1 cellular context compared by ENCODE assay signal in the genomic region with DNA sequence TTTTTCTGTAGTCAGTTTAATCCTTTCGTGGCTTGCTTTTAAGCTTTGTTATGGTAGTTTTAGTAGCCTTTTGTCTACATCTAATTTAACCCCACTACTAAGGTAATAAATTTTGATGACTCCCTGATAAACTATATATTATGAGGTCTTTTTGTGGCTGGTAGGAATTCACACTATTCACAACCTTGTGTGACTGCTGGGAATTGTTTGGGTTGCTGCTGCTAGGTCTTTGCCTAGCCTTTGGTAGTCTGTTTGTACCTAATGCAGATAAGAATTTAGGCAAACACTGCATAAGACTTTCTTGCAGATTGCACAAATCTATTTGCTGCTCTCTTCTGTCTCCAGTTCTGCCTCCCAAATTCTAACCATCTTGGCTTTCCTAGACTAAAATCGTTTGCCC.
TF ChIP-seq lines count a peak whose summit lies in the region.

No MANE protein-coding gene starts in this region.

TF ChIP-seq in HepG2, 621 proteins besides CTCF, POLR2A, EP300 and RAD21:
- no peak for TF ChIP-seq ARNTL (CRISPR knock-in tag; IDR thresholded peaks at IDR 0.05)
- no peak for TF ChIP-seq SP1 (IDR thresholded peaks at IDR 0.05)
- no peak for TF ChIP-seq SP1 (CRISPR knock-in tag; IDR thresholded peaks at IDR 0.05)
- no peak for TF ChIP-seq HNRNPUL1 (IDR thresholded peaks at IDR 0.05; ENCODE audit: low read depth, low read length)
- TF ChIP-seq PHF8 (CRISPR knock-in tag; IDR thresholded peaks at IDR 0.05): no peak
- TF ChIP-seq TOPORS (CRISPR knock-in tag; IDR thresholded peaks at IDR 0.05): no peak
- TF ChIP-seq ZNF484 (CRISPR knock-in tag; IDR thresholded peaks at IDR 0.05; ENCODE audit: borderline replicate concordance, low read depth): no peak
- TF ChIP-seq, protein P1, sequence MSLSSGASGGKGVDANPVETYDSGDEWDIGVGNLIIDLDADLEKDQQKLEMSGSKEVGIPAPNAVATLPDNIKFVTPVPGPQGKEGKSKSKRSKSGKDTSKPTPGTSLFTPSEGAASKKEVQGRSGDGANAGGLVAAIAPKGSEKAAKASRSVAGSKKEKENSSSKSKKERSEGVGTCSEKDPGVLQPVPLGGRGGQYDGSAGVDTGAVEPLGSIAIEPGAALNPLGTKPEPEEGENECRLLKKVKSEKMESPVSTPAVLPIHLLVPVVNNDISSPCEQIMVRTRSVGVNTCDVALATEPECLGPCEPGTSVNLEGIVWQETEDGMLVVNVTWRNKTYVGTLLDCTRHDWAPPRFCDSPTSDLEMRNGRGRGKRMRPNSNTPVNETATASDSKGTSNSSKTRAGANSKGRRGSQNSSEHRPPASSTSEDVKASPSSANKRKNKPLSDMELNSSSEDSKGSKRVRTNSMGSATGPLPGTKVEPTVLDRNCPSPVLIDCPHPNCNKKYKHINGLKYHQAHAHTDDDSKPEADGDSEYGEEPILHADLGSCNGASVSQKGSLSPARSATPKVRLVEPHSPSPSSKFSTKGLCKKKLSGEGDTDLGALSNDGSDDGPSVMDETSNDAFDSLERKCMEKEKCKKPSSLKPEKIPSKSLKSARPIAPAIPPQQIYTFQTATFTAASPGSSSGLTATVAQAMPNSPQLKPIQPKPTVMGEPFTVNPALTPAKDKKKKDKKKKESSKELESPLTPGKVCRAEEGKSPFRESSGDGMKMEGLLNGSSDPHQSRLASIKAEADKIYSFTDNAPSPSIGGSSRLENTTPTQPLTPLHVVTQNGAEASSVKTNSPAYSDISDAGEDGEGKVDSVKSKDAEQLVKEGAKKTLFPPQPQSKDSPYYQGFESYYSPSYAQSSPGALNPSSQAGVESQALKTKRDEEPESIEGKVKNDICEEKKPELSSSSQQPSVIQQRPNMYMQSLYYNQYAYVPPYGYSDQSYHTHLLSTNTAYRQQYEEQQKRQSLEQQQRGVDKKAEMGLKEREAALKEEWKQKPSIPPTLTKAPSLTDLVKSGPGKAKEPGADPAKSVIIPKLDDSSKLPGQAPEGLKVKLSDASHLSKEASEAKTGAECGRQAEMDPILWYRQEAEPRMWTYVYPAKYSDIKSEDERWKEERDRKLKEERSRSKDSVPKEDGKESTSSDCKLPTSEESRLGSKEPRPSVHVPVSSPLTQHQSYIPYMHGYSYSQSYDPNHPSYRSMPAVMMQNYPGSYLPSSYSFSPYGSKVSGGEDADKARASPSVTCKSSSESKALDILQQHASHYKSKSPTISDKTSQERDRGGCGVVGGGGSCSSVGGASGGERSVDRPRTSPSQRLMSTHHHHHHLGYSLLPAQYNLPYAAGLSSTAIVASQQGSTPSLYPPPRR (CRISPR knock-in tag; IDR thresholded peaks at IDR 0.05; ENCODE audit: borderline replicate concordance): no peak
- TF ChIP-seq, protein P2, sequence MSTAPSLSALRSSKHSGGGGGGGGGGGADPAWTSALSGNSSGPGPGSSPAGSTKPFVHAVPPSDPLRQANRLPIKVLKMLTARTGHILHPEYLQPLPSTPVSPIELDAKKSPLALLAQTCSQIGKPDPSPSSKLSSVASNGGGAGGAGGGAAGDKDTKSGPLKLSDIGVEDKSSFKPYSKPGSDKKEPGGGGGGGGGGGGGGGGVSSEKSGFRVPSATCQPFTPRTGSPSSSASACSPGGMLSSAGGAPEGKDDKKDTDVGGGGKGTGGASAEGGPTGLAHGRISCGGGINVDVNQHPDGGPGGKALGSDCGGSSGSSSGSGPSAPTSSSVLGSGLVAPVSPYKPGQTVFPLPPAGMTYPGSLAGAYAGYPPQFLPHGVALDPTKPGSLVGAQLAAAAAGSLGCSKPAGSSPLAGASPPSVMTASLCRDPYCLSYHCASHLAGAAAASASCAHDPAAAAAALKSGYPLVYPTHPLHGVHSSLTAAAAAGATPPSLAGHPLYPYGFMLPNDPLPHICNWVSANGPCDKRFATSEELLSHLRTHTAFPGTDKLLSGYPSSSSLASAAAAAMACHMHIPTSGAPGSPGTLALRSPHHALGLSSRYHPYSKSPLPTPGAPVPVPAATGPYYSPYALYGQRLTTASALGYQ (CRISPR knock-in tag; IDR thresholded peaks at IDR 0.05): no peak
- TF ChIP-seq ZNF713 (CRISPR knock-in tag; IDR thresholded peaks at IDR 0.05): no peak
- no peak for TF ChIP-seq ZNF773 (CRISPR knock-in tag; IDR thresholded peaks at IDR 0.05; ENCODE audit: borderline replicate concordance)
- TF ChIP-seq, protein P3, sequence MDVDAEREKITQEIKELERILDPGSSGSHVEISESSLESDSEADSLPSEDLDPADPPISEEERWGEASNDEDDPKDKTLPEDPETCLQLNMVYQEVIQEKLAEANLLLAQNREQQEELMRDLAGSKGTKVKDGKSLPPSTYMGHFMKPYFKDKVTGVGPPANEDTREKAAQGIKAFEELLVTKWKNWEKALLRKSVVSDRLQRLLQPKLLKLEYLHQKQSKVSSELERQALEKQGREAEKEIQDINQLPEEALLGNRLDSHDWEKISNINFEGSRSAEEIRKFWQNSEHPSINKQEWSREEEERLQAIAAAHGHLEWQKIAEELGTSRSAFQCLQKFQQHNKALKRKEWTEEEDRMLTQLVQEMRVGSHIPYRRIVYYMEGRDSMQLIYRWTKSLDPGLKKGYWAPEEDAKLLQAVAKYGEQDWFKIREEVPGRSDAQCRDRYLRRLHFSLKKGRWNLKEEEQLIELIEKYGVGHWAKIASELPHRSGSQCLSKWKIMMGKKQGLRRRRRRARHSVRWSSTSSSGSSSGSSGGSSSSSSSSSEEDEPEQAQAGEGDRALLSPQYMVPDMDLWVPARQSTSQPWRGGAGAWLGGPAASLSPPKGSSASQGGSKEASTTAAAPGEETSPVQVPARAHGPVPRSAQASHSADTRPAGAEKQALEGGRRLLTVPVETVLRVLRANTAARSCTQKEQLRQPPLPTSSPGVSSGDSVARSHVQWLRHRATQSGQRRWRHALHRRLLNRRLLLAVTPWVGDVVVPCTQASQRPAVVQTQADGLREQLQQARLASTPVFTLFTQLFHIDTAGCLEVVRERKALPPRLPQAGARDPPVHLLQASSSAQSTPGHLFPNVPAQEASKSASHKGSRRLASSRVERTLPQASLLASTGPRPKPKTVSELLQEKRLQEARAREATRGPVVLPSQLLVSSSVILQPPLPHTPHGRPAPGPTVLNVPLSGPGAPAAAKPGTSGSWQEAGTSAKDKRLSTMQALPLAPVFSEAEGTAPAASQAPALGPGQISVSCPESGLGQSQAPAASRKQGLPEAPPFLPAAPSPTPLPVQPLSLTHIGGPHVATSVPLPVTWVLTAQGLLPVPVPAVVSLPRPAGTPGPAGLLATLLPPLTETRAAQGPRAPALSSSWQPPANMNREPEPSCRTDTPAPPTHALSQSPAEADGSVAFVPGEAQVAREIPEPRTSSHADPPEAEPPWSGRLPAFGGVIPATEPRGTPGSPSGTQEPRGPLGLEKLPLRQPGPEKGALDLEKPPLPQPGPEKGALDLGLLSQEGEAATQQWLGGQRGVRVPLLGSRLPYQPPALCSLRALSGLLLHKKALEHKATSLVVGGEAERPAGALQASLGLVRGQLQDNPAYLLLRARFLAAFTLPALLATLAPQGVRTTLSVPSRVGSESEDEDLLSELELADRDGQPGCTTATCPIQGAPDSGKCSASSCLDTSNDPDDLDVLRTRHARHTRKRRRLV (CRISPR knock-in tag; IDR thresholded peaks at IDR 0.05): no peak
- no peak for TF ChIP-seq KDM2A (CRISPR knock-in tag; IDR thresholded peaks at IDR 0.05; ENCODE audit: borderline replicate concordance, low read depth)
- no peak for TF ChIP-seq ZSCAN20 (CRISPR knock-in tag; IDR thresholded peaks at IDR 0.05; ENCODE audit: borderline replicate concordance)
- TF ChIP-seq ZNF724P (CRISPR knock-in tag; IDR thresholded peaks at IDR 0.05; ENCODE audit: borderline replicate concordance): no peak
